8 cellular contexts compared by ENCODE assay signal in genomic region chr12:132827763-132828703, GRCh38. TPM values are rescaled to one million over a fixed set of nuclear protein-coding genes. Genes with fewer than 3 reads are reported as not detected.
DNase-seq lines count a peak whose midpoint lies in the region; ATAC-seq and TF ChIP-seq lines count a peak whose summit lies in the region.

No MANE protein-coding gene starts in this region.

- H3K36me3 Mint-ChIP-seq in activated naive CD8-positive, alpha-beta T cell treated with anti-CD3 and anti-CD28 coated beads for 36 hours, result peaks cover 42% of the 10 kb centered on the region

- H3K27me3 Mint-ChIP-seq in activated naive CD8-positive, alpha-beta T cell treated with anti-CD3 and anti-CD28 coated beads for 36 hours, result no peaks in the 10 kb centered on the region

- ATAC-seq in HG02642 (IDR thresholded peaks at IDR 0.05; ENCODE audit: poor library complexity, unreplicated experiment) (peak; percentile 27), left ventricle myocardium superior (peak; percentile 17)

- H3K4me3 Mint-ChIP-seq in activated naive CD8-positive, alpha-beta T cell treated with anti-CD3 and anti-CD28 coated beads for 36 hours, result peak overlapping the region; percentile 92

- intact Hi-C loops in left ventricle myocardium superior (cut with micrococcal nuclease), result no loop called here
- intact Hi-C loops in posterior vena cava (cut with DNase I), result no loop called here

- peak; percentile 81 for DNase-seq in ACHN
- DNase-seq in GM12865 (ENCODE audit: low read depth), result peak; percentile 63
- peak; percentile 12 for DNase-seq in NCI-H2029 treated with DMSO at 0.1 percent for 48 hours (lab: John Stamatoyannopoulos, UW)
- peak; percentile 43 for DNase-seq in activated naive CD8-positive, alpha-beta T cell treated with anti-CD3 and anti-CD28 coated beads for 36 hours
- peak; percentile 52 for DNase-seq in left ventricle myocardium superior
- DNase-seq in renal cortical epithelial cell (ENCODE audit: low read depth), result peak; percentile 80
- DNase-seq in posterior vena cava (ENCODE audit: low spot score), result no peak

- H3K4me1 Mint-ChIP-seq in activated naive CD8-positive, alpha-beta T cell treated with anti-CD3 and anti-CD28 coated beads for 36 hours, result peaks cover 33% of the 10 kb centered on the region

- TF ChIP-seq CTCF in GM12865 (IDR thresholded peaks at IDR 0.05; ENCODE audit: insufficient read depth, low read depth, low read length, missing control alignments), result no peak

- H3K27ac Mint-ChIP-seq in activated naive CD8-positive, alpha-beta T cell treated with anti-CD3 and anti-CD28 coated beads for 36 hours, result peak overlapping the region; percentile 93

- in situ Hi-C loops in ACHN (cut with HindIII; ENCODE audit: low pct_ligation_motif_present, low pct_unique_long_range_greater_than_20kb, low sequenced_read_pairs), result no loop called here

- H3K9me3 Mint-ChIP-seq in activated naive CD8-positive, alpha-beta T cell treated with anti-CD3 and anti-CD28 coated beads for 36 hours, result no peaks in the 10 kb centered on the region

- H3K4me3 ChIP-seq in GM12865 (ENCODE audit: low read depth, low read length), result peak overlapping the region; percentile 97

RNA-seq across cellular contexts. Expression of gene GOLGA3, which starts 0.6 kb away (rescaled TPM):
- total RNA-seq in activated naive CD8-positive, alpha-beta T cell treated with anti-CD3 and anti-CD28 coated beads for 36 hours, result 10 to 100 TPM; 51.5 to 57.2 TPM
- total RNA-seq in left ventricle myocardium superior, result 26.3 TPM
- 93.6 and 150 TPM in 2 replicates for total RNA-seq in renal cortical epithelial cell
- total RNA-seq in posterior vena cava, result 100 to 1,000 TPM in 1 of 2 donors, 10 to 100 TPM in 1; 66.6 to 102 TPM

RNA-seq across cellular contexts. Expression of gene CHFR, which starts 59.4 kb away (rescaled TPM):
- total RNA-seq in activated naive CD8-positive, alpha-beta T cell treated with anti-CD3 and anti-CD28 coated beads for 36 hours, result 10 to 100 TPM; 47.9 to 48.6 TPM
- total RNA-seq in left ventricle myocardium superior (15.1 TPM), renal cortical epithelial cell (36.8 and 48.4 TPM in 2 replicates), posterior vena cava (10 to 100 TPM; 36.9 to 38.5 TPM)
